8 cellular contexts compared by ENCODE assay signal in genomic region chr1:119139393-119139792, GRCh38. TPM values are rescaled to one million over a fixed set of nuclear protein-coding genes. Genes with fewer than 3 reads are reported as not detected.
DNase-seq lines count a peak whose midpoint lies in the region; ATAC-seq and TF ChIP-seq lines count a peak whose summit lies in the region.

No MANE protein-coding gene starts in this region.

- 39% methylated on average over 5 of the region's 5 CpGs for WGBS in urinary bladder

- peak; percentile 29 for ATAC-seq in HG03280 (IDR thresholded peaks at IDR 0.05; ENCODE audit: unreplicated experiment)
- peak; percentile 35 for ATAC-seq in left colon
- no peak for ATAC-seq in HG03139 (IDR thresholded peaks at IDR 0.05; ENCODE audit: unreplicated experiment)
- no peak for ATAC-seq in HG02571 (IDR thresholded peaks at IDR 0.05; ENCODE audit: unreplicated experiment)

- H3K27ac ChIP-seq in urinary bladder (ENCODE audit: low read depth), result peak overlapping the region; percentile 94

- TF ChIP-seq CTCF in WI38 (IDR thresholded peaks at IDR 0.05; ENCODE audit: low read depth, low read length), result no peak

- peaks cover 1% of the 10 kb centered on the region for H3K4me1 ChIP-seq in urinary bladder (ENCODE audit: insufficient read depth)

- intact Hi-C loops in left colon (cut with DNase I, micrococcal nuclease), result no loop called here

- H3K4me3 ChIP-seq in WI38 (ENCODE audit: low read depth, low read length) (peak overlapping the region; percentile 80), urinary bladder (ENCODE audit: low read depth, low read length) (peak overlapping the region; percentile 56)

- DNase-seq in activated naive CD4-positive, alpha-beta T cell treated with Interleukin-2 at 50 U/mL for 16 hours, result peak; percentile 25
- DNase-seq in activated naive CD4-positive, alpha-beta T cell (lab: John Stamatoyannopoulos, UW), result no peak
- DNase-seq in left colon, result no peak

- H3K36me3 ChIP-seq in urinary bladder (ENCODE audit: insufficient read depth), result no peaks in the 10 kb centered on the region

RNA-seq across cellular contexts. Expression of gene WARS2, which starts 1.1 kb away (rescaled TPM):
- total RNA-seq in left colon (10 to 100 TPM; 13.5 to 13.7 TPM), urinary bladder (29.3 TPM)
- polyA plus RNA-seq in urinary bladder, result 6.8 TPM

Comparison
In these comparisons a context has a peak if more than half of its experiments do, and no peak if none do; other contexts are left out.
1. ATAC-seq: peak in HG03280 (single experiment) and left colon (single experiment); none in HG03139 (single experiment) and HG02571 (single experiment).